ENCODE assay signal across 16 cellular contexts in genomic region chr19:14511245-14511625, GRCh38. TPM values are rescaled to one million over a fixed set of nuclear protein-coding genes. Genes with fewer than 3 reads are reported as not detected.
DNase-seq lines count a peak whose midpoint lies in the region; ATAC-seq, FAIRE-seq and TF ChIP-seq lines count a peak whose summit lies in the region.
"Had no signal": no experiment of that assay in that cellular context is flagged by ENCODE, and none has a peak within 500 bp of the region (broad histone marks: within the 10 kb centered on the region; RNA-seq: fewer than 3 reads in every experiment).

No MANE protein-coding gene starts in this region.

- H3K36me3 Mint-ChIP-seq in HFFc6 (ENCODE audit: low read depth) (peaks cover 28% of the 10 kb centered on the region), natural killer cell (peaks cover 8% of the 10 kb centered on the region)

- no peak overlapping the region; the same call in 1 of the 2 replicates for H3K4me3 ChIP-seq in ACC112 (ENCODE audit: low read depth, low read length)
- H3K4me3 ChIP-seq in bronchial epithelial cell (ENCODE audit: low read depth, low read length): no peak overlapping the region

- H3K4me3 Mint-ChIP-seq in HFFc6 (peak overlapping the region; percentile 83), natural killer cell (peak overlapping the region; percentile 4)
- H3K4me3 Mint-ChIP-seq: CD8-positive, alpha-beta T cell had no signal

- peaks cover 16% of the 10 kb centered on the region for H3K79me2 ChIP-seq in ACC112 (ENCODE audit: control insufficient read depth, insufficient read depth, low read length, unreplicated experiment)

- H3K27ac Mint-ChIP-seq in HFFc6: peak overlapping the region; percentile 93
- H3K27ac Mint-ChIP-seq in natural killer cell: peak overlapping the region in 1 of 2 donors; percentile 27
- H3K27ac Mint-ChIP-seq: CD8-positive, alpha-beta T cell had no signal

- peaks cover 36% of the 10 kb centered on the region for H3K4me1 ChIP-seq in ACC112 (ENCODE audit: control insufficient read depth, insufficient read depth, low read length, unreplicated experiment)

- H3K4me1 Mint-ChIP-seq in HFFc6 (ENCODE audit: low read depth) (peaks cover 61% of the 10 kb centered on the region), natural killer cell (peaks cover 12 to 26% of the 10 kb centered on the region in 2 donors)

- H2AFZ ChIP-seq in ACC112 (ENCODE audit: low read length, unreplicated experiment): no peak overlapping the region

- H3K36me3 ChIP-seq in ACC112 (ENCODE audit: insufficient read depth, low read length) (peaks cover 19% of the 10 kb centered on the region), bronchial epithelial cell (ENCODE audit: control insufficient read depth, insufficient read depth, low read length) (peaks cover 14% of the 10 kb centered on the region)

- TF ChIP-seq CTCF in HFFc6 (IDR thresholded peaks at IDR 0.05) (no peak), bronchial epithelial cell (IDR thresholded peaks at IDR 0.05; ENCODE audit: insufficient read depth, low read length, severe bottlenecking) (no peak), natural killer cell (IDR thresholded peaks at IDR 0.05) (no peak)

- no peak for FAIRE-seq in bronchial epithelial cell (lab: Jason Lieb, UNC)
- FAIRE-seq: H1 had no signal

- intact Hi-C loops in natural killer cell (cut with micrococcal nuclease): no loop called here

- H3K27me3 Mint-ChIP-seq in HFFc6 (ENCODE audit: insufficient read depth): peaks cover 15% of the 10 kb centered on the region
- H3K27me3 Mint-ChIP-seq in natural killer cell (ENCODE audit: low read depth in 2 of 2): no peaks in the 10 kb centered on the region

- peak overlapping the region; percentile 86 for H3K27ac ChIP-seq in ACC112 (ENCODE audit: low read depth, low read length)
- H3K27ac ChIP-seq: KMS-11 had no signal

- H3K9me3 Mint-ChIP-seq in HFFc6 (peaks cover 2% of the 10 kb centered on the region; the same call in 1 of the 2 replicates), natural killer cell (no peaks in the 10 kb centered on the region)
- H3K9me3 Mint-ChIP-seq: CD8-positive, alpha-beta T cell had no signal

- DNase-seq in HFFc6 (no peak), bronchial epithelial cell (ENCODE audit: low read depth) (peak; percentile 54), natural killer cell (no peak), D341Med (ENCODE audit: low spot score) (no peak), MV-4-11 (lab: John Stamatoyannopoulos, UW) (no peak), NCI-H2081 treated with DMSO at 0.1 percent for 48 hours (lab: John Stamatoyannopoulos, UW) (no peak)
- DNase-seq: activated CD4-positive, alpha-beta T cell treated with anti-CD3 and anti-CD28 coated beads for 1 hour; CD8-positive, alpha-beta T cell; NCI-H345; SHP77; stimulated activated CD4-positive, alpha-beta T cell treated with anti-CD3 and anti-CD28 coated beads, Interleukin-4, amount 100 ng/mL, for 24 hours; substantia nigra had no signal

- ATAC-seq in natural killer cell (no peak), HG02840 (IDR thresholded peaks at IDR 0.05; ENCODE audit: low FRiP score, unreplicated experiment) (no peak)
- ATAC-seq: CD8-positive, alpha-beta T cell had no signal

- H3K27me3 ChIP-seq in ACC112 (ENCODE audit: insufficient read depth, low read length) (no peaks in the 10 kb centered on the region), bronchial epithelial cell (ENCODE audit: control insufficient read depth, insufficient read depth, low read length) (no peaks in the 10 kb centered on the region)

RNA-seq across cellular contexts. Expression of gene DNAJB1, which starts 7.0 kb away (rescaled TPM):
- total RNA-seq in HFFc6 (2021; fragmentation: NEBNext Ultra II Directional; extraction: Animal tissue kit (Norgen Biotek cat#: 25700)): 100 to 1,000 TPM in 3 of 6 experiments, 10 to 100 TPM in 3; 99.2 to 138 (median 103) TPM
- total RNA-seq in bronchial epithelial cell: 58.4 and 117 TPM in 2 replicates
- 100 to 1,000 TPM; 148 to 238 (median 192) TPM for total RNA-seq in natural killer cell

RNA-seq across cellular contexts. Expression of gene GIPC1, which starts 15.3 kb away (rescaled TPM):
- total RNA-seq in HFFc6 (2021; fragmentation: NEBNext Ultra II Directional; extraction: Animal tissue kit (Norgen Biotek cat#: 25700)): 100 to 1,000 TPM; 169 to 204 (median 181) TPM
- total RNA-seq in bronchial epithelial cell: 327 and 466 TPM in 2 replicates
- 10 to 100 TPM; 25.3 to 34.5 (median 31.4) TPM for total RNA-seq in natural killer cell

RNA-seq across cellular contexts. Expression of gene TECR, which starts 18.2 kb away (rescaled TPM):
- total RNA-seq in HFFc6 (2021; fragmentation: NEBNext Ultra II Directional; extraction: Animal tissue kit (Norgen Biotek cat#: 25700)): 100 to 1,000 TPM; 101 to 132 (median 118) TPM
- total RNA-seq in bronchial epithelial cell: 20.0 and 46.3 TPM in 2 replicates
- total RNA-seq in natural killer cell: 100 to 1,000 TPM; 123 to 158 (median 131) TPM

RNA-seq across cellular contexts. Expression of gene PTGER1, which starts 36.1 kb away (rescaled TPM):
- 1 to 10 TPM in 2 of 6 experiments, under 1 TPM in 4; 0.41 to 4.1 (median 0.62) TPM for total RNA-seq in HFFc6 (2021; fragmentation: NEBNext Ultra II Directional; extraction: Animal tissue kit (Norgen Biotek cat#: 25700))
- total RNA-seq in bronchial epithelial cell: 1.5 and 2.6 TPM in 2 replicates
- total RNA-seq in natural killer cell: under 1 TPM in 2 of 3 donors, not detected in 1; 0.35 to 0.73 TPM
